25 cellular contexts compared by ENCODE assay signal in genomic region chrX:133555796-133556458, GRCh38.
"Had no signal": no experiment of that assay in that cellular context is flagged by ENCODE, and none has a peak within 500 bp of the region (broad histone marks: within the 10 kb centered on the region; RNA-seq: fewer than 3 reads in every experiment).

No MANE protein-coding gene starts in this region.

- H3K4me3 Mint-ChIP-seq: activated naive CD4-positive, alpha-beta T cell treated with anti-CD3 and anti-CD28 coated beads for 36 hours; activated naive CD8-positive, alpha-beta T cell treated with anti-CD3 and anti-CD28 coated beads, Interleukin-2, amount 50 U/mL, for 24 hours; activated T-helper 17 cell treated with anti-CD3 and anti-CD28 coated beads, Interleukin-2, amount 50 U/mL, for 72 hours; dendritic cell treated with granulocyte-macrophage colony-stimulating factor and Interleukin-4, amounts not matched to agents 40 ng/mL and 50 ng/mL, for 4 days; naive thymus-derived CD8-positive, alpha-beta T cell; T-helper 2 cell treated with Interferon-gamma antibody and Interleukin-4, amounts not matched to agents 5 μg/mL and 100 μg/mL, for 36 hours had no signal

- H3K9me3 ChIP-seq: mucosa of descending colon, neutrophil had no signal

- ATAC-seq: activated naive CD8-positive, alpha-beta T cell treated with anti-CD3 and anti-CD28 coated beads, Interleukin-2, amount 50 U/mL, for 24 hours; activated T-helper 17 cell treated with anti-CD3 and anti-CD28 coated beads, Interleukin-2, amount 50 U/mL, for 72 hours; left lobe of liver; mucosa of descending colon; naive thymus-derived CD8-positive, alpha-beta T cell had no signal

- H3K27ac ChIP-seq: ascending aorta, neutrophil, right atrium auricular region, skin epidermis had no signal

- H3K4me1 ChIP-seq: ascending aorta, right atrium auricular region had no signal

- H3K4me3 ChIP-seq: ascending aorta, mucosa of descending colon, right atrium auricular region, skin epidermis had no signal

- DNase-seq: activated CD4-positive, alpha-beta T cell treated with anti-CD3 and anti-CD28 coated beads, Interleukin-2, amount 50 U/mL, for 4 hours; activated CD4-positive, CD25-positive, alpha-beta regulatory T cell treated with anti-CD3 and anti-CD28 coated beads, Interleukin-2, amount 50 U/mL, for 72 hours; activated naive CD4-positive, alpha-beta T cell treated with anti-CD3 and anti-CD28 coated beads for 36 hours; activated naive CD8-positive, alpha-beta T cell treated with anti-CD3 and anti-CD28 coated beads, Interleukin-2, amount 50 U/mL, for 24 hours; effector memory CD4-positive, alpha-beta T cell; foreskin melanocyte; head of caudate nucleus; islet precursor cell; mammary epithelial cell; mucosa of descending colon; naive thymus-derived CD8-positive, alpha-beta T cell; posterior cingulate gyrus; stimulated activated CD4-positive, alpha-beta T cell treated with anti-CD3 and anti-CD28 coated beads, Interleukin-15, amount 100 ng/mL, for 24 hours; stimulated activated CD4-positive, alpha-beta T cell treated with anti-CD3 and anti-CD28 coated beads, Interleukin-4, amount 100 ng/mL, for 1 hour; stimulated activated naive CD4-positive, alpha-beta T cell treated with Interleukin-2 at 50 U/mL for 16 hours; substantia nigra; trophoblast cell had no signal

- H3K27me3 ChIP-seq: ascending aorta, neutrophil, right atrium auricular region had no signal

- H3K27me3 Mint-ChIP-seq: activated T-helper 17 cell treated with anti-CD3 and anti-CD28 coated beads, Interleukin-2, amount 50 U/mL, for 72 hours had no signal

- H3K4me1 Mint-ChIP-seq: activated naive CD8-positive, alpha-beta T cell treated with anti-CD3 and anti-CD28 coated beads, Interleukin-2, amount 50 U/mL, for 24 hours; activated T-helper 17 cell treated with anti-CD3 and anti-CD28 coated beads, Interleukin-2, amount 50 U/mL, for 72 hours; naive thymus-derived CD8-positive, alpha-beta T cell had no signal

- H3K27ac Mint-ChIP-seq: activated naive CD4-positive, alpha-beta T cell treated with anti-CD3 and anti-CD28 coated beads for 36 hours; activated naive CD8-positive, alpha-beta T cell treated with anti-CD3 and anti-CD28 coated beads, Interleukin-2, amount 50 U/mL, for 24 hours; activated T-helper 17 cell treated with anti-CD3 and anti-CD28 coated beads, Interleukin-2, amount 50 U/mL, for 72 hours; dendritic cell treated with granulocyte-macrophage colony-stimulating factor and Interleukin-4, amounts not matched to agents 40 ng/mL and 50 ng/mL, for 4 days; naive thymus-derived CD8-positive, alpha-beta T cell; T-helper 2 cell treated with Interferon-gamma antibody and Interleukin-4, amounts not matched to agents 5 μg/mL and 100 μg/mL, for 36 hours had no signal

- H3K36me3 ChIP-seq: ascending aorta, neutrophil, right atrium auricular region had no signal
